ENCODE assay signal across 1 cellular context in genomic region chr19:28546148-28546685, GRCh38.
A peak's percentile ranks its signal among the peaks of the same experiment; 100 is the strongest.
TF ChIP-seq lines count a peak whose summit lies in the region.

No MANE protein-coding gene starts in this region.

TF ChIP-seq in K562, 482 proteins besides CTCF, POLR2A, EP300 and RAD21 (continued from another document and continues in another):
- TF ChIP-seq E2F6 (IDR thresholded peaks at IDR 0.05; ENCODE audit: borderline replicate concordance in 1 of 2, extremely low read depth in 1 of 2, insufficient read depth in 1 of 2, insufficient read length in 1 of 2, low read depth in 1 of 2, low read length in 1 of 2, poor library complexity in 1 of 2, severe bottlenecking in 1 of 2) (peak in 1 of 2 experiments; percentile 9), ZNF124 (CRISPR knock-in tag; IDR thresholded peaks at IDR 0.05) (no peak), CHD1 (IDR thresholded peaks at IDR 0.05; ENCODE audit: low read length) (no peak), CC2D1A (IDR thresholded peaks at IDR 0.05) (peak; percentile 80; the same call in 1 of the 2 replicates), ZNF57 (CRISPR knock-in tag; IDR thresholded peaks at IDR 0.05) (no peak), SIX5 (IDR thresholded peaks at IDR 0.05; ENCODE audit: borderline replicate concordance in 1 of 2, insufficient read depth in 1 of 2, low read depth in 1 of 2, low read length in 2 of 2) (no peak), SIN3B (IDR thresholded peaks at IDR 0.05; ENCODE audit: low read depth) (no peak), ARID1B (IDR thresholded peaks at IDR 0.05) (peak; percentile 93), MITF (IDR thresholded peaks at IDR 0.05) (no peak), ADNP (tag; IDR thresholded peaks at IDR 0.05) (no peak), WHSC1 (IDR thresholded peaks at IDR 0.05; ENCODE audit: low read length) (no peak), TRIM28 (IDR thresholded peaks at IDR 0.05) (peak; percentile 51; the same call in 1 of the 2 replicates), ZBTB17 (CRISPR knock-in tag; IDR thresholded peaks at IDR 0.05) (no peak), ARHGAP35 (IDR thresholded peaks at IDR 0.05; ENCODE audit: partially characterized antibody) (no peak), MCM2 (IDR thresholded peaks at IDR 0.05; ENCODE audit: low read depth) (no peak), PREB (CRISPR knock-in tag; IDR thresholded peaks at IDR 0.05) (no peak), UBTF (IDR thresholded peaks at IDR 0.05; ENCODE audit: borderline replicate concordance in 1 of 2, low read depth in 2 of 2, low read length in 2 of 2) (peak in 1 of 2 experiments; percentile 46; a peak in 1 of 4 replicates), ESRRA (IDR thresholded peaks at IDR 0.05; ENCODE audit: borderline replicate concordance, low read depth) (no peak; the same call in 1 of the 2 replicates), DPF2 (IDR thresholded peaks at IDR 0.05) (peak; percentile 85; the same call in 1 of the 2 replicates), ZNF407 (IDR thresholded peaks at IDR 0.05; ENCODE audit: low read depth) (no peak), BCOR (IDR thresholded peaks at IDR 0.05) (0 out of 2 replicates have a peak, but pooled peaks have one; percentile 35), GTF3C2 (IDR thresholded peaks at IDR 0.05; ENCODE audit: borderline replicate concordance, extremely low read depth, insufficient read length) (no peak), STAT5A (IDR thresholded peaks at IDR 0.05; ENCODE audit: borderline replicate concordance, low read length) (peak; percentile 77), HNRNPLL (IDR thresholded peaks at IDR 0.05; ENCODE audit: low read depth, low read length, poor library complexity, severe bottlenecking) (no peak), TFAM (CRISPR knock-in tag; conservative IDR thresholded peaks at IDR 0.05) (no peak), HCFC1 (IDR thresholded peaks at IDR 0.05; ENCODE audit: low read depth, low read length) (no peak), MTF1 (CRISPR knock-in tag; IDR thresholded peaks at IDR 0.05; ENCODE audit: borderline replicate concordance) (no peak), CEBPZ (IDR thresholded peaks at IDR 0.05; ENCODE audit: borderline replicate concordance, low read depth, low read length) (no peak), ZFP36 (IDR thresholded peaks at IDR 0.05; ENCODE audit: low read depth, low read length, partially characterized antibody) (no peak), MNT (conservative IDR thresholded peaks at IDR 0.05) (peak; percentile 43 to 65; a peak in 3 of 4 replicates), MLX (CRISPR knock-in tag; conservative IDR thresholded peaks at IDR 0.05) (no peak), DIDO1 (tag; IDR thresholded peaks at IDR 0.05; ENCODE audit: low read depth) (no peak), MYNN (IDR thresholded peaks at IDR 0.05) (no peak), MYNN (CRISPR knock-in tag; IDR thresholded peaks at IDR 0.05) (no peak)
